In the genomic region with DNA sequence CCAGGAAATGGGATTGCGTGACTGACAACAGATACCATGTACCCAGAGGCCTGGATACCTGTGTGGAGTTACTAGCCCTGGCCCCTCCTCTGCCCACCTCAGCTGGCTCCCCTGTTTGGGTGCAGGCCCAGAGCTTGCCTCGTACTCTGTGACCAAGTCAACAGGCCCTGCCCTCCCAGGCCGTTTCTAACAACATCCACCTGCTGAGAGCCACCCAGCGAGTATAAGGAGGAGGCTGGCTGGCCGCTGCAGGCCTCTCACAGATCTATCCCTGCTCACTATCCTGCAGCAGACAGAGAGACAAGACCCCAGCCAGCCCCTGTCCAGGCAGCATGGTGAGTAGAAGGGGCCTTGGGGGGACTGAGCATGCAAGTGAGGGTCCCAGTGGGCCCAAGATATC, we compare ENCODE assay signal across 35 cellular contexts. TPM values are rescaled to one million over a fixed set of nuclear protein-coding genes. Genes with fewer than 3 reads are reported as not detected.
"Had no signal": no experiment of that assay in that cellular context is flagged by ENCODE, and none has a peak within 500 bp of the region (broad histone marks: within the 10 kb centered on the region; RNA-seq: fewer than 3 reads in every experiment).

No MANE protein-coding gene starts in this region.

- H3K4me3 Mint-ChIP-seq: activated CD4-positive, alpha-beta memory T cell treated with anti-CD3 and anti-CD28 coated beads, Interleukin-2, amount 10 ng/mL, durations not matched to agents 7 days and 5 days; activated CD8-positive, alpha-beta memory T cell treated with anti-CD3 and anti-CD28 coated beads, Interleukin-2, amount 10 ng/mL, durations not matched to agents 7 days and 5 days; activated naive CD4-positive, alpha-beta T cell treated with anti-CD3 and anti-CD28 coated beads, Interleukin-2, amount 50 U/mL, for 24 hours; activated naive CD8-positive, alpha-beta T cell treated with anti-CD3 and anti-CD28 coated beads, Interleukin-2, amount 50 U/mL, for 24 hours had no signal

- H3K27ac ChIP-seq: PC-9, VCaP had no signal

- H3K36me3 Mint-ChIP-seq: activated CD8-positive, alpha-beta memory T cell treated with anti-CD3 and anti-CD28 coated beads, Interleukin-2, amount 10 ng/mL, durations not matched to agents 7 days and 5 days; activated naive CD4-positive, alpha-beta T cell treated with anti-CD3 and anti-CD28 coated beads, Interleukin-2, amount 50 U/mL, for 24 hours; brain had no signal

- ATAC-seq: activated CD8-positive, alpha-beta memory T cell treated with anti-CD3 and anti-CD28 coated beads, Interleukin-2, amount 10 ng/mL, durations not matched to agents 7 days and 5 days; activated naive CD8-positive, alpha-beta T cell treated with anti-CD3 and anti-CD28 coated beads, Interleukin-2, amount 50 U/mL, for 24 hours; K562 had no signal

- H3K9me3 Mint-ChIP-seq: activated CD4-positive, alpha-beta memory T cell treated with anti-CD3 and anti-CD28 coated beads, Interleukin-2, amount 10 ng/mL, durations not matched to agents 7 days and 5 days; activated naive CD4-positive, alpha-beta T cell treated with anti-CD3 and anti-CD28 coated beads, Interleukin-2, amount 50 U/mL, for 24 hours; activated naive CD8-positive, alpha-beta T cell treated with anti-CD3 and anti-CD28 coated beads, Interleukin-2, amount 50 U/mL, for 24 hours had no signal

- H3K4me1 Mint-ChIP-seq: activated CD4-positive, alpha-beta memory T cell treated with anti-CD3 and anti-CD28 coated beads, Interleukin-2, amount 10 ng/mL, durations not matched to agents 7 days and 5 days; activated CD8-positive, alpha-beta memory T cell treated with anti-CD3 and anti-CD28 coated beads, Interleukin-2, amount 10 ng/mL, durations not matched to agents 7 days and 5 days; activated naive CD4-positive, alpha-beta T cell treated with anti-CD3 and anti-CD28 coated beads, Interleukin-2, amount 50 U/mL, for 24 hours had no signal

- DNase-seq: activated CD4-positive, alpha-beta memory T cell treated with anti-CD3 and anti-CD28 coated beads, Interleukin-2, amount 10 ng/mL, durations not matched to agents 7 days and 5 days; activated CD4-positive, alpha-beta T cell treated with anti-CD3 and anti-CD28 coated beads for 1 hour; activated CD4-positive, alpha-beta T cell treated with anti-CD3 and anti-CD28 coated beads for 48 hours; activated CD4-positive, CD25-positive, alpha-beta regulatory T cell; activated CD8-positive, alpha-beta memory T cell treated with anti-CD3 and anti-CD28 coated beads for 24 hours; activated CD8-positive, alpha-beta memory T cell treated with anti-CD3 and anti-CD28 coated beads, Interleukin-2, amount 10 ng/mL, durations not matched to agents 7 days and 5 days; activated CD8-positive, alpha-beta memory T cell treated with anti-CD3 and anti-CD28 coated beads, Interleukin-2, amount 50 U/mL, for 48 hours; activated effector memory CD4-positive, alpha-beta T cell treated with Interleukin-2 at 50 U/mL for 16 hours; activated naive CD4-positive, alpha-beta T cell; activated naive CD8-positive, alpha-beta T cell treated with anti-CD3 and anti-CD28 coated beads, Interleukin-2, amount 50 U/mL, for 24 hours; activated T-cell treated with anti-CD3 and anti-CD28 coated beads, Interleukin-2, amount 50 U/mL, for 48 hours; anterior cingulate cortex; central memory CD4-positive, alpha-beta T cell; NCI-H1048; NCI-H1105 treated with DMSO at 0.1 percent for 48 hours; NCI-H1436; NCI-H1694; NCI-H1930; NCI-H2081 treated with DMSO at 0.1 percent for 48 hours; NCI-H510A; NCI-H526; NCI-H748 treated with DMSO at 0.1 percent for 48 hours; PC-9; Right ventricle myocardium superior; SW 1271; T-helper 1 cell; T-helper 2 cell; T-helper 9 cell had no signal

- H3K27me3 Mint-ChIP-seq: activated naive CD4-positive, alpha-beta T cell treated with anti-CD3 and anti-CD28 coated beads, Interleukin-2, amount 50 U/mL, for 24 hours; activated naive CD8-positive, alpha-beta T cell treated with anti-CD3 and anti-CD28 coated beads, Interleukin-2, amount 50 U/mL, for 24 hours had no signal

- H3K4me3 ChIP-seq: K562, PC-9 had no signal

- H3K27ac Mint-ChIP-seq: activated CD4-positive, alpha-beta memory T cell treated with anti-CD3 and anti-CD28 coated beads, Interleukin-2, amount 10 ng/mL, durations not matched to agents 7 days and 5 days; activated CD8-positive, alpha-beta memory T cell treated with anti-CD3 and anti-CD28 coated beads, Interleukin-2, amount 10 ng/mL, durations not matched to agents 7 days and 5 days; activated naive CD4-positive, alpha-beta T cell treated with anti-CD3 and anti-CD28 coated beads, Interleukin-2, amount 50 U/mL, for 24 hours; activated naive CD8-positive, alpha-beta T cell treated with anti-CD3 and anti-CD28 coated beads, Interleukin-2, amount 50 U/mL, for 24 hours; brain had no signal

RNA-seq across cellular contexts. Expression of gene TUBA4B, which starts 13.2 kb away (rescaled TPM):
- total RNA-seq: activated CD4-positive, alpha-beta memory T cell treated with anti-CD3 and anti-CD28 coated beads, Interleukin-2, amount 10 ng/mL, durations not matched to agents 7 days and 5 days; activated CD8-positive, alpha-beta memory T cell treated with anti-CD3 and anti-CD28 coated beads, Interleukin-2, amount 10 ng/mL, durations not matched to agents 7 days and 5 days; bronchial epithelial cell; K562; MCF 10A; OCI-LY7; PC-9; Right ventricle myocardium superior had no signal
